In the genomic region with DNA sequence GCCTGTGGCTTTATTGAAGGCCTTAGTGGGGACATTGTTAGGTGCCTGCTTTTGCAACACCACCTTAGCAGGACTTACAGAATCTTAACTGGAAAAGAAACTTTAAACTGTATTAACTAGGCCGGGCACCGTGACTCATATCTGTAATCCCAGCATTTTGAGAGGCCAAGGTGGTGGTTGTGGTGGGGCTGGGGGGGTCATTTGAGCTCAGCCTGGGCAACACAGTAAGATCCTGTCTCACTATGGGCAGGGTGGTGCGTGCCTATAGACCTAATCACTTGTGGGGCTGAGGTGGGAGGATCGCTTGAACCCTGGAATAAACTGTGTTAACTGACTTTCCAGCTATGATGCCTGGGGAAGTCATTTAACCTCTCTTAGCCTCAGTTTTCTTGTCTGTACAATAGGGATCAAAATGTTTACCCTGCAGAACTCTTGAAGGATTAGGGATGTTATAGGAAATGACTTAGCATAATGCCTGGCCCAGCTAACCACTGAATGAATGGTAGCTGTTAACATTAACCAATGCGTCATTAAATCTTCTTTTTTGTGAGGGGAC, we compare ENCODE assay signal across 11 cellular contexts. TPM values are rescaled to one million over a fixed set of nuclear protein-coding genes. Genes with fewer than 3 reads are reported as not detected.
DNase-seq lines count a peak whose midpoint lies in the region; ATAC-seq, FAIRE-seq and TF ChIP-seq lines count a peak whose summit lies in the region.
"Had no signal": no experiment of that assay in that cellular context is flagged by ENCODE, and none has a peak within 500 bp of the region (broad histone marks: within the 10 kb centered on the region; RNA-seq: fewer than 3 reads in every experiment).

No MANE protein-coding gene starts in this region.

- peak overlapping the region in 1 of 2 experiments; percentile 84; a peak in 2 of 4 replicates for H4K8ac ChIP-seq in IMR-90 (ENCODE audit: low read depth in 2 of 2, low read length in 2 of 2)

- H4K91ac ChIP-seq in IMR-90 (ENCODE audit: insufficient read depth, low read depth, low read length), result peak overlapping the region; percentile 55; the same call in 1 of the 2 replicates

- peak overlapping the region; percentile 68 for H2AK9ac ChIP-seq in IMR-90 (replicated peaks; ENCODE audit: low read depth, low read length, poor library complexity)

- no peaks in the 10 kb centered on the region for H3K36me3 ChIP-seq in IMR-90 (ENCODE audit: control insufficient read depth, insufficient read depth, low read length)
- no peaks in the 10 kb centered on the region for H3K36me3 ChIP-seq in GM12878 (ENCODE audit: control insufficient read depth in 2 of 2, insufficient read depth in 2 of 2, low read length in 1 of 2)

- no CpG with 5 or more reads among the region's 5 CpGs for WGBS in IMR-90 (ENCODE audit: extremely low coverage in 2 of 2, insufficient read length in 1 of 2), 2 experiments
- WGBS in GM12878 (ENCODE audit: insufficient coverage, insufficient replicate concordance, low lambda C conversion rate, missing lambda C conversion rate), result 53% methylated on average over 5 of the region's 5 CpGs

- no peak for FAIRE-seq in GM12878 (lab: Jason Lieb, UNC)

- no TSS peak for BruUV-seq in IMR-90 (replicated peaks; lab: Mats Ljungman, UMichigan)
- no TSS peak for BruUV-seq in GM12878 (replicated peaks; lab: Mats Ljungman, UMichigan)

- H2BK5ac ChIP-seq in IMR-90 (ENCODE audit: low read depth, low read length, poor library complexity, severe bottlenecking), result no peak overlapping the region

- no peak for TF ChIP-seq RAD21 in IMR-90 (IDR thresholded peaks at IDR 0.05; ENCODE audit: low read length)
- no peak for TF ChIP-seq RAD21 in GM12878 (IDR thresholded peaks at IDR 0.05; ENCODE audit: insufficient read depth, low read depth, low read length)

- peaks cover 12% of the 10 kb centered on the region; the same call in 1 of the 2 replicates for H3K4me1 ChIP-seq in IMR-90 (ENCODE audit: control insufficient read depth, insufficient read depth, low read length)
- H3K4me1 ChIP-seq in GM12878 (ENCODE audit: control insufficient read depth, insufficient read depth, low read length), result peaks cover 70% of the 10 kb centered on the region
- H3K4me1 ChIP-seq: parathyroid adenoma had no signal

- peak; percentile 40; the same call in 1 of the 2 replicates for ATAC-seq in IMR-90 (ENCODE audit: low read depth)
- peak; percentile 42 for ATAC-seq in GM12878
- no peak for ATAC-seq in HG03378 (IDR thresholded peaks at IDR 0.05; ENCODE audit: unreplicated experiment)
- ATAC-seq: T-cell had no signal

- H3K4me3 Mint-ChIP-seq in osteocyte (ENCODE audit: unreplicated experiment), result no peak overlapping the region
- H3K4me3 Mint-ChIP-seq: T-cell had no signal

- H3K27me3 Mint-ChIP-seq in osteocyte (ENCODE audit: unreplicated experiment), result no peaks in the 10 kb centered on the region

- no peak overlapping the region for H3K56ac ChIP-seq in IMR-90 (ENCODE audit: extremely low read depth, insufficient read depth, low read length)

- intact Hi-C loops in IMR-90 (cut with micrococcal nuclease), result no loop called here
- intact Hi-C loops in GM12878 (cut with micrococcal nuclease; ENCODE audit: unreplicated experiment), result no loop called here

- H3K36me3 Mint-ChIP-seq in osteocyte (ENCODE audit: unreplicated experiment), result no peaks in the 10 kb centered on the region
- H3K36me3 Mint-ChIP-seq: T-cell had no signal

- no peak overlapping the region for H4K5ac ChIP-seq in IMR-90 (ENCODE audit: low read depth, low read length)

- SMC1A ChIA-PET in GM12878 (lab: Charles Lee; ENCODE audit: uncharacterized antibody, unreplicated experiment), result interaction anchor here (0.8 to 36.3 kb wide), 14 partner anchors 8 to 95 kb away, joined by 3 to 1399 read pairs (median 6); partner anchors contain the start of genes IER5 and MR1

- H3K27me3 ChIP-seq in IMR-90 (ENCODE audit: control insufficient read depth, insufficient read depth, low read length), result no peaks in the 10 kb centered on the region
- H3K27me3 ChIP-seq in GM12878 (replicated peaks in 1 of 2; ENCODE audit: control insufficient read depth in 2 of 2, insufficient read depth in 2 of 2, low read length in 1 of 2), result no peaks in the 10 kb centered on the region

- H3K18ac ChIP-seq in IMR-90 (ENCODE audit: low read depth, low read length), result no peak overlapping the region

- H3K4me1 Mint-ChIP-seq in osteocyte (ENCODE audit: unreplicated experiment), result peaks cover 50% of the 10 kb centered on the region

- H2BK15ac ChIP-seq in IMR-90 (ENCODE audit: low read depth, low read length), result peak overlapping the region; percentile 43; the same call in 1 of the 3 replicates

- peak overlapping the region; percentile 90 for H2AFZ ChIP-seq in IMR-90 (replicated peaks; ENCODE audit: low read length, poor library complexity)
- no peak overlapping the region for H2AFZ ChIP-seq in GM12878 (ENCODE audit: control insufficient read depth, low read depth, low read length)
- H2AFZ ChIP-seq: parathyroid adenoma had no signal

- H3K27ac ChIP-seq in IMR-90 (ENCODE audit: insufficient read depth, low read length) (no peak overlapping the region), GM12878 (ENCODE audit: control insufficient read depth, insufficient read depth) (peak overlapping the region; percentile 92)
- H3K27ac ChIP-seq: KMS-11, parathyroid adenoma had no signal

- peak overlapping the region; percentile 51; the same call in 1 of the 2 replicates for H2AK5ac ChIP-seq in IMR-90 (ENCODE audit: low read depth, low read length)

- peaks cover 9% of the 10 kb centered on the region for H3K79me2 ChIP-seq in GM12878 (ENCODE audit: control insufficient read depth, insufficient read depth, low read length)
- H3K79me2 ChIP-seq: parathyroid adenoma had no signal

- H3K4me2 ChIP-seq in IMR-90 (ENCODE audit: low read depth, low read length), result no peak overlapping the region
- H3K4me2 ChIP-seq in GM12878 (ENCODE audit: control insufficient read depth, insufficient read depth), result peak overlapping the region; percentile 99
- H3K4me2 ChIP-seq: KMS-11 had no signal

- H3K27ac Mint-ChIP-seq in osteocyte (ENCODE audit: unreplicated experiment), result peak overlapping the region; percentile 85
- H3K27ac Mint-ChIP-seq: T-cell had no signal

- H3K4me3 ChIP-seq in GM12865 (ENCODE audit: low read depth, low read length) (no peak overlapping the region), IMR-90 (ENCODE audit: insufficient read depth, low read depth, low read length) (no peak overlapping the region), GM12878 (peak overlapping the region; percentile 63; the same call in 1 of the 2 replicates)

- RAD21 ChIA-PET in GM12878 (lab: Charles Lee; ENCODE audit: unreplicated experiment), result interaction anchor here (0.5 to 21.2 kb wide), 16 partner anchors 8 to 246 kb away, joined by 3 to 966 read pairs (median 5); partner anchors contain the start of gene IER5

- H3K9me3 Mint-ChIP-seq in osteocyte (ENCODE audit: unreplicated experiment), result no peaks in the 10 kb centered on the region
- H3K9me3 Mint-ChIP-seq: T-cell had no signal

- no peaks in the 10 kb centered on the region for H4K20me1 ChIP-seq in IMR-90 (ENCODE audit: insufficient read depth, low read length)
- no peaks in the 10 kb centered on the region for H4K20me1 ChIP-seq in GM12878 (ENCODE audit: control insufficient read depth, insufficient read depth)

- no peak for TF ChIP-seq POLR2A in IMR-90 (IDR thresholded peaks at IDR 0.05; ENCODE audit: low read depth, low read length)
- no peak for TF ChIP-seq POLR2A in GM12878 (IDR thresholded peaks at IDR 0.05; ENCODE audit: low read depth, low read length)

- no peaks in the 10 kb centered on the region for H3K9me3 ChIP-seq in IMR-90 (ENCODE audit: control insufficient read depth, insufficient read depth, low read length)
- no peaks in the 10 kb centered on the region for H3K9me3 ChIP-seq in GM12878 (replicated peaks; ENCODE audit: control insufficient read depth, insufficient read depth, low read length)

- dilution Hi-C loops in IMR-90 (cut with HindIII; ENCODE audit: low sequenced_read_pairs, unreplicated experiment), result no loop called here

- no peaks in the 10 kb centered on the region; a peak in 1 of 4 replicates for H3K79me1 ChIP-seq in IMR-90 (ENCODE audit: low read depth in 1 of 2, low read length in 2 of 2)

- TF ChIP-seq EP300 in GM12878 (IDR thresholded peaks at IDR 0.05; ENCODE audit: borderline replicate concordance in 1 of 2, control insufficient read depth in 1 of 2, low read depth in 2 of 2, low read length in 2 of 2), result peak in 1 of 2 experiments; percentile 19; a peak in 2 of 4 replicates

- POLR2A ChIA-PET in IMR-90 (lab: Charles Lee; ENCODE audit: unreplicated experiment) (interaction anchor here (0.6 kb wide), 1 partner anchor 64 kb away, joined by 3 read pairs; no protein-coding TSS in a partner anchor), GM12878 (lab: Charles Lee) (interaction anchor here (0.8 to 8.2 kb wide), 10 partner anchors 10 to 112 kb away, joined by 3 to 256 read pairs (median 8); partner anchors contain the start of gene IER5)

- peak; percentile 72 for DNase-seq in GM12865 (ENCODE audit: low read depth)
- DNase-seq in IMR-90, result peak; percentile 44
- no peak for DNase-seq in GM12878 (ENCODE audit: low read depth, low spot score)
- DNase-seq in osteocyte (ENCODE audit: extremely low spot score, unreplicated experiment), result no peak
- DNase-seq in GM19238 (ENCODE audit: insufficient read length, low spot score), result no peak
- no peak for DNase-seq in activated CD4-positive, alpha-beta T cell treated with anti-CD3 and anti-CD28 coated beads for 1 hour
- DNase-seq: effector memory CD4-positive, alpha-beta T cell; T-cell had no signal

- in situ Hi-C loops in IMR-90 (cut with MboI; ENCODE audit: low sequenced_read_pairs) (no loop called here), GM12878 (cut with MboI) (no loop called here)

- peak overlapping the region; percentile 14; the same call in 1 of the 2 replicates for H2BK20ac ChIP-seq in IMR-90 (ENCODE audit: low read depth, low read length)

- peak overlapping the region; percentile 86; the same call in 1 of the 2 replicates for H3K14ac ChIP-seq in IMR-90 (replicated peaks; ENCODE audit: low read depth, low read length)

- H3K4ac ChIP-seq in IMR-90 (ENCODE audit: low read depth, low read length), result peak overlapping the region; percentile 52

- TF ChIP-seq CTCF in GM12865 (IDR thresholded peaks at IDR 0.05; ENCODE audit: insufficient read depth, low read depth, low read length, missing control alignments), result no peak
- TF ChIP-seq CTCF in IMR-90 (conservative IDR thresholded peaks at IDR 0.05; ENCODE audit: low read depth, low read length), result no peak
- no peak for TF ChIP-seq CTCF in GM12878 (IDR thresholded peaks at IDR 0.05 in 2 of 3, conservative IDR thresholded peaks at IDR 0.05 in 1 of 3; ENCODE audit: control insufficient read depth in 2 of 3, extremely low read depth in 1 of 3, insufficient read depth in 1 of 3, low read depth in 3 of 3, low read length in 3 of 3)
- TF ChIP-seq CTCF in osteocyte (IDR thresholded peaks at IDR 0.05), result no peak

- CTCF ChIA-PET in IMR-90 (lab: Yijun Ruan, JAX), result interaction anchor here (1.1 to 1.4 kb wide), 3 partner anchors 13 to 29 kb away, joined by 3 to 5 read pairs (median 3); no protein-coding TSS in a partner anchor
- CTCF ChIA-PET in GM12878 (lab: Yijun Ruan, JAX), result interaction anchor here (1.2 to 36.6 kb wide), 7 partner anchors 14 to 246 kb away, joined by 3 to 1067 read pairs (median 5); partner anchors contain the start of gene IER5

- peak overlapping the region; percentile 83; the same call in 1 of the 2 replicates for H2BK120ac ChIP-seq in IMR-90 (ENCODE audit: low read depth, low read length)

- 0 out of 2 replicates have a peak overlapping the region, but pooled peaks have one; percentile 29 for H3K23ac ChIP-seq in IMR-90 (ENCODE audit: low read depth, low read length)

- no peak overlapping the region for H3K9ac ChIP-seq in IMR-90 (ENCODE audit: low read depth, low read length)
- H3K9ac ChIP-seq in GM12878 (ENCODE audit: control insufficient read depth, insufficient read depth, low read length), result peak overlapping the region; percentile 88
- H3K9ac ChIP-seq: KMS-11, parathyroid adenoma had no signal

- peaks cover under 1% of the 10 kb centered on the region for H3K9me1 ChIP-seq in IMR-90 (ENCODE audit: insufficient read depth, low read length)

RNA-seq across cellular contexts. Expression of gene IER5, which starts 39.5 kb away (rescaled TPM):
- 15.8 and 29.4 TPM in 2 replicates for total RNA-seq in IMR-90 (2012; rRNA removed)
- 27.1 and 28.9 TPM in 2 replicates for polyA plus RNA-seq in IMR-90 (2012; rRNA removed)
- 22.5 and 29.5 TPM in 2 replicates for polyA plus RNA-seq in IMR-90 (2012; cell fraction: cytosol; rRNA removed)
- polyA plus RNA-seq in IMR-90 (2012; cell fraction: nucleus; rRNA removed; ENCODE audit: low replicate concordance), result 32.6 and 44.5 TPM in 2 replicates
- total RNA-seq in GM12878 (2013; cell fraction: nucleolus; rRNA removed), result 88.8 and 93.7 TPM in 2 replicates
- total RNA-seq in GM12878 (2014; rRNA removed), result 65.4 and 69.4 TPM in 2 replicates
- 32.7 and 34.9 TPM in 2 replicates for total RNA-seq in GM12878 (2014; rRNA removed; fragmentation: Illumina TruSeq; extraction: Trizol)
- 73.9 and 75.2 TPM in 2 replicates for total RNA-seq in GM12878 (2021)
- polyA plus RNA-seq in GM12878 (2011; ENCODE audit: low read depth), result 6.6 TPM
- 36.4 and 44.1 TPM in 2 replicates for polyA plus RNA-seq in GM12878 (2011; rRNA removed)
- 32.3 and 38.9 TPM in 2 replicates for polyA plus RNA-seq in GM12878 (2011; cell fraction: cytosol; rRNA removed)
- polyA plus RNA-seq in GM12878 (2011; cell fraction: nucleus; rRNA removed), result 59.7 and 70.4 TPM in 2 replicates
- polyA plus RNA-seq in GM12878 (2012), result 24.5 and 28.7 TPM in 2 replicates
- polyA plus RNA-seq in GM12878 (2014; fragmentation: Illumina TruSeq; extraction: Trizol), result 22.4 and 26.2 TPM in 2 replicates
- polyA plus RNA-seq in GM12878 (2014; fragmentation: Nextera tagmentation; extraction: Ambion mirVana), result 10 to 100 TPM in 1 of 2 experiments, 1 to 10 TPM in 1; 6.2 to 19.5 TPM
- 52.3 and 62.0 TPM in 2 replicates for polyA plus RNA-seq in GM12878 (2014; rRNA removed)
- 10 to 100 TPM in 1 of 2 experiments, 1 to 10 TPM in 1; 4.3 to 11.7 TPM for polyA plus RNA-seq in GM12878 (2016; fragmentation: Nextera tagmentation; extraction: Ambion mirVana)
- 30.4 and 44.0 TPM in 2 replicates for polyA minus RNA-seq in GM12878 (2011; rRNA and poly(A)+ RNA removed)
- 24.5 TPM in 2 replicates for polyA minus RNA-seq in GM12878 (2011; cell fraction: cytosol; rRNA and poly(A)+ RNA removed)
- 69.0 and 99.9 TPM in 2 replicates for polyA minus RNA-seq in GM12878 (2011; cell fraction: nucleus; rRNA and poly(A)+ RNA removed)
- total RNA-seq in osteocyte, result 29.8 and 32.2 TPM in 2 replicates

Comparison
In these comparisons a context has a peak if more than half of its experiments do, and no peak if none do; other contexts are left out.
1. DNase-seq: peak in GM12865 (single experiment) and IMR-90 (single experiment); none in GM12878 (single experiment), osteocyte (single experiment), GM19238 (single experiment) and activated CD4-positive, alpha-beta T cell treated with anti-CD3 and anti-CD28 coated beads for 1 hour (single experiment).